In genomic region chr9:92481029-92481633, GRCh38 we compare ENCODE assay signal across 2 cellular contexts.
TF ChIP-seq lines count a peak whose summit lies in the region.

No MANE protein-coding gene starts in this region.

TF ChIP-seq in HEK293T, 16 proteins besides CTCF, POLR2A, EP300 and RAD21:
- TF ChIP-seq FOXM1 (IDR thresholded peaks at IDR 0.05; ENCODE audit: borderline replicate concordance): no peak
- no peak for TF ChIP-seq ZNF384 (IDR thresholded peaks at IDR 0.05)
- TF ChIP-seq PKNOX1 (IDR thresholded peaks at IDR 0.05): peak; percentile 48; the same call in 1 of the 2 replicates
- 0 out of 2 replicates have a peak, but pooled peaks have one; percentile 27 for TF ChIP-seq ARNT (IDR thresholded peaks at IDR 0.05)
- TF ChIP-seq L3MBTL2 (conservative IDR thresholded peaks at IDR 0.05): no peak
TF ChIP-seq in HEK293T: peak in this region for 2.

TF ChIP-seq in GM12878, 131 proteins besides CTCF, POLR2A, EP300 and RAD21:
- TF ChIP-seq RCOR1 (conservative IDR thresholded peaks at IDR 0.05; ENCODE audit: low read depth, low read length): no peak
- TF ChIP-seq NR2F1 (conservative IDR thresholded peaks at IDR 0.05): no peak
- TF ChIP-seq MEF2B (IDR thresholded peaks at IDR 0.05; ENCODE audit: partially characterized antibody, poor library complexity, severe bottlenecking): no peak
- TF ChIP-seq MYC (IDR thresholded peaks at IDR 0.05; ENCODE audit: insufficient read depth, insufficient read length, insufficient replicate concordance, low read length, severe bottlenecking): no peak
- TF ChIP-seq JUNB (IDR thresholded peaks at IDR 0.05): peak; percentile 75
- peak; percentile 50; the same call in 1 of the 2 replicates for TF ChIP-seq RAD51 (IDR thresholded peaks at IDR 0.05)
- TF ChIP-seq MLLT1 (IDR thresholded peaks at IDR 0.05): no peak
- TF ChIP-seq CHD4 (IDR thresholded peaks at IDR 0.05): no peak
- TF ChIP-seq ELK1 (IDR thresholded peaks at IDR 0.05; ENCODE audit: low read depth, low read length): no peak
- TF ChIP-seq HDGF (IDR thresholded peaks at IDR 0.05): no peak
- no peak for TF ChIP-seq ATF7 (IDR thresholded peaks at IDR 0.05; ENCODE audit: low read depth)
- TF ChIP-seq RUNX3 (IDR thresholded peaks at IDR 0.05; ENCODE audit: low read length): peak; percentile 44; the same call in 1 of the 2 replicates
- peak; percentile 35; the same call in 1 of the 2 replicates for TF ChIP-seq RELB (IDR thresholded peaks at IDR 0.05; ENCODE audit: low read depth)
- no peak for TF ChIP-seq NKRF (conservative IDR thresholded peaks at IDR 0.05)
- TF ChIP-seq SUZ12 (IDR thresholded peaks at IDR 0.05; ENCODE audit: unreplicated experiment): no peak
- TF ChIP-seq HSF1 (IDR thresholded peaks at IDR 0.05; ENCODE audit: low read depth, low read length): no peak
- 0 out of 2 replicates have a peak, but pooled peaks have one; percentile 37 for TF ChIP-seq NFIC (IDR thresholded peaks at IDR 0.05; ENCODE audit: low read depth, low read length)
- TF ChIP-seq BRCA1 (IDR thresholded peaks at IDR 0.05; ENCODE audit: low read depth, low read length): no peak
- TF ChIP-seq PAX8 (IDR thresholded peaks at IDR 0.05): no peak
- TF ChIP-seq FOS (IDR thresholded peaks at IDR 0.05; ENCODE audit: borderline replicate concordance, extremely low read depth, insufficient read length): no peak
- TF ChIP-seq RFX5 (IDR thresholded peaks at IDR 0.05; ENCODE audit: low read depth, low read length): no peak
- peak; percentile 16 to 41; a peak in 1 of 4 replicates for TF ChIP-seq IKZF2 (IDR thresholded peaks at IDR 0.05)
- no peak for TF ChIP-seq PKNOX1 (IDR thresholded peaks at IDR 0.05)
- TF ChIP-seq PML (IDR thresholded peaks at IDR 0.05; ENCODE audit: low read length): no peak
- no peak for TF ChIP-seq KAT2A (conservative IDR thresholded peaks at IDR 0.05; ENCODE audit: control insufficient read depth, low read depth, low read length)
- TF ChIP-seq USF1 (IDR thresholded peaks at IDR 0.05; ENCODE audit: borderline replicate concordance, extremely low read length, insufficient read depth, low read depth, low read length): no peak
- TF ChIP-seq ZBTB40 (IDR thresholded peaks at IDR 0.05; ENCODE audit: borderline replicate concordance): no peak; the same call in 1 of the 2 replicates
- TF ChIP-seq HDAC2 (IDR thresholded peaks at IDR 0.05): no peak
- TF ChIP-seq DPF2 (IDR thresholded peaks at IDR 0.05): no peak
- no peak for TF ChIP-seq POU2F2 (IDR thresholded peaks at IDR 0.05; ENCODE audit: borderline replicate concordance, low read depth, low read length)
- TF ChIP-seq WRNIP1 (IDR thresholded peaks at IDR 0.05; ENCODE audit: borderline replicate concordance, low read depth, low read length): no peak
- no peak for TF ChIP-seq ZSCAN29 (IDR thresholded peaks at IDR 0.05)
- no peak for TF ChIP-seq HDAC6 (IDR thresholded peaks at IDR 0.05; ENCODE audit: unreplicated experiment)
- TF ChIP-seq ZNF592 (IDR thresholded peaks at IDR 0.05): no peak
- TF ChIP-seq MTA3 (IDR thresholded peaks at IDR 0.05; ENCODE audit: borderline replicate concordance, low read length): no peak
- no peak for TF ChIP-seq MXI1 (IDR thresholded peaks at IDR 0.05; ENCODE audit: low read depth, low read length)
TF ChIP-seq in GM12878: peak in this region for 6.
